ENCODE assay signal across 31 cellular contexts in the genomic region with DNA sequence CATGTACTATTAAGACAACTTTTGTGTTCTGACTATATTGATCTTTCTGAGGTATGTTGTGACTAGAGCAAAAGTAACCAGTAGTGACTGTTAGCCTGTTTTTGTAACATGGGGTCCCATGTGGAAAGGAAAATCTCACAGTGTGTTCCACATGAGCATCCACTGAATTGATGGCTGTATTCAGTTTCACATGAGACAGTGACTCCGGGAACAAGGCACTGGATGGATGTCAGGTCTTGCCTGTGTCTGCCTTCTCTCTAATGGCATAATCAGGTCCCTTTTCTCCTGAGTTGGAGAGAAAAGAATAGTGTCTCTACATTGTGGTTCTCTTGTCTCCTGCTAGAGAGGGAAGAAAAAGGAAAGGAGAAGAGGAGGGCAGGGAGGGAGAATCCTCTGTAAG. TPM values are rescaled to one million over a fixed set of nuclear protein-coding genes. Genes with fewer than 3 reads are reported as not detected.
"Had no signal": no experiment of that assay in that cellular context is flagged by ENCODE, and none has a peak within 500 bp of the region (broad histone marks: within the 10 kb centered on the region; RNA-seq: fewer than 3 reads in every experiment).

No MANE protein-coding gene starts in this region.

- H3K9me3 Mint-ChIP-seq: activated CD4-positive, alpha-beta memory T cell treated with anti-CD3 and anti-CD28 coated beads, Interleukin-2, amount 10 ng/mL, durations not matched to agents 7 days and 5 days; activated CD4-positive, alpha-beta T cell treated with anti-CD3 and anti-CD28 coated beads, Interleukin-2, amount 10 ng/mL, durations not matched to agents 24 days and 14 days; activated naive CD4-positive, alpha-beta T cell treated with anti-CD3 and anti-CD28 coated beads, Interleukin-2, amount 10 ng/mL, durations not matched to agents 7 days and 5 days; T-helper 2 cell treated with Interferon-gamma antibody and Interleukin-4, amounts not matched to agents 5 μg/mL and 100 μg/mL, for 36 hours had no signal

- ATAC-seq: activated CD4-positive, alpha-beta T cell treated with anti-CD3 and anti-CD28 coated beads for 36 hours; activated naive CD4-positive, alpha-beta T cell treated with anti-CD3 and anti-CD28 coated beads, Interleukin-2, amount 50 U/mL, for 72 hours; activated T-cell treated with anti-CD3 and anti-CD28 coated beads, Interleukin-2, amount 50 U/mL, for 72 hours; gastroesophageal sphincter; heart right ventricle; T-helper 17 cell had no signal

- H3K27ac Mint-ChIP-seq: activated B cell treated with CpG ODN at 0.5 μM for 24 hours; activated CD4-positive, alpha-beta memory T cell treated with anti-CD3 and anti-CD28 coated beads, Interleukin-2, amount 10 ng/mL, durations not matched to agents 7 days and 5 days; activated CD4-positive, alpha-beta T cell treated with anti-CD3 and anti-CD28 coated beads for 36 hours; activated CD4-positive, alpha-beta T cell treated with anti-CD3 and anti-CD28 coated beads, Interleukin-2, amount 10 ng/mL, durations not matched to agents 24 days and 14 days; activated naive CD4-positive, alpha-beta T cell treated with anti-CD3 and anti-CD28 coated beads, Interleukin-2, amount 10 ng/mL, durations not matched to agents 7 days and 5 days; activated naive CD4-positive, alpha-beta T cell treated with anti-CD3 and anti-CD28 coated beads, Interleukin-2, amount 50 U/mL, for 72 hours; activated naive CD8-positive, alpha-beta T cell treated with anti-CD3 and anti-CD28 coated beads, Interleukin-2, amount 10 ng/mL, durations not matched to agents 7 days and 5 days; activated T-cell treated with anti-CD3 and anti-CD28 coated beads, Interleukin-2, amount 50 U/mL, for 24 hours; activated T-cell treated with anti-CD3 and anti-CD28 coated beads, Interleukin-2, amount 50 U/mL, for 72 hours; T-helper 17 cell; T-helper 2 cell treated with Interferon-gamma antibody and Interleukin-4, amounts not matched to agents 5 μg/mL and 100 μg/mL, for 36 hours had no signal

- H3K36me3 Mint-ChIP-seq: activated naive CD4-positive, alpha-beta T cell treated with anti-CD3 and anti-CD28 coated beads, Interleukin-2, amount 10 ng/mL, durations not matched to agents 7 days and 5 days; activated naive CD4-positive, alpha-beta T cell treated with anti-CD3 and anti-CD28 coated beads, Interleukin-2, amount 50 U/mL, for 72 hours had no signal

- H3K4me1 Mint-ChIP-seq: activated B cell treated with CpG ODN at 0.5 μM for 24 hours; activated CD4-positive, alpha-beta memory T cell treated with anti-CD3 and anti-CD28 coated beads, Interleukin-2, amount 10 ng/mL, durations not matched to agents 7 days and 5 days; activated CD4-positive, alpha-beta T cell treated with anti-CD3 and anti-CD28 coated beads for 36 hours; activated CD4-positive, alpha-beta T cell treated with anti-CD3 and anti-CD28 coated beads, Interleukin-2, amount 10 ng/mL, durations not matched to agents 24 days and 14 days; activated naive CD4-positive, alpha-beta T cell treated with anti-CD3 and anti-CD28 coated beads, Interleukin-2, amount 10 ng/mL, durations not matched to agents 7 days and 5 days; activated naive CD8-positive, alpha-beta T cell treated with anti-CD3 and anti-CD28 coated beads, Interleukin-2, amount 10 ng/mL, durations not matched to agents 7 days and 5 days; central memory CD8-positive, alpha-beta T cell had no signal

- H3K4me3 Mint-ChIP-seq: activated B cell treated with CpG ODN at 0.5 μM for 24 hours; activated CD4-positive, alpha-beta memory T cell treated with anti-CD3 and anti-CD28 coated beads, Interleukin-2, amount 10 ng/mL, durations not matched to agents 7 days and 5 days; activated CD4-positive, alpha-beta T cell treated with anti-CD3 and anti-CD28 coated beads for 36 hours; activated CD4-positive, alpha-beta T cell treated with anti-CD3 and anti-CD28 coated beads, Interleukin-2, amount 10 ng/mL, durations not matched to agents 24 days and 14 days; activated naive CD4-positive, alpha-beta T cell treated with anti-CD3 and anti-CD28 coated beads, Interleukin-2, amount 10 ng/mL, durations not matched to agents 7 days and 5 days; activated naive CD8-positive, alpha-beta T cell treated with anti-CD3 and anti-CD28 coated beads, Interleukin-2, amount 10 ng/mL, durations not matched to agents 7 days and 5 days; activated T-cell treated with anti-CD3 and anti-CD28 coated beads, Interleukin-2, amount 50 U/mL, for 24 hours; activated T-cell treated with anti-CD3 and anti-CD28 coated beads, Interleukin-2, amount 50 U/mL, for 72 hours; central memory CD8-positive, alpha-beta T cell; T-helper 17 cell; T-helper 2 cell treated with Interferon-gamma antibody and Interleukin-4, amounts not matched to agents 5 μg/mL and 100 μg/mL, for 36 hours had no signal

- DNase-seq: activated B cell treated with CpG ODN at 0.5 μM for 24 hours; activated CD4-positive, alpha-beta memory T cell treated with anti-CD3 and anti-CD28 coated beads, Interleukin-2, amount 10 ng/mL, durations not matched to agents 7 days and 5 days; activated CD4-positive, alpha-beta T cell treated with anti-CD3 and anti-CD28 coated beads for 36 hours; activated CD4-positive, alpha-beta T cell treated with anti-CD3 and anti-CD28 coated beads, Interleukin-2, amount 10 ng/mL, durations not matched to agents 24 days and 14 days; activated CD4-positive, alpha-beta T cell treated with anti-CD3 and anti-CD28 coated beads, Interleukin-2, amount 50 U/mL, for 4 hours; activated CD4-positive, CD25-positive, alpha-beta regulatory T cell treated with anti-CD3 and anti-CD28 coated beads, Interleukin-2, amount 50 U/mL, for 72 hours; activated CD8-positive, alpha-beta memory T cell treated with anti-CD3 and anti-CD28 coated beads, Interleukin-2, amount 50 U/mL, for 48 hours; activated gamma-delta T cell; activated naive CD4-positive, alpha-beta T cell; activated naive CD4-positive, alpha-beta T cell treated with anti-CD3 and anti-CD28 coated beads, Interleukin-2, amount 10 ng/mL, durations not matched to agents 7 days and 5 days; activated naive CD8-positive, alpha-beta T cell treated with anti-CD3 and anti-CD28 coated beads, Interleukin-2, amount 10 ng/mL, durations not matched to agents 7 days and 5 days; activated T-cell treated with anti-CD3 and anti-CD28 coated beads for 4 hours; activated T-cell treated with anti-CD3 and anti-CD28 coated beads, Interleukin-2, amount 50 U/mL, for 24 hours; activated T-cell treated with anti-CD3 and anti-CD28 coated beads, Interleukin-2, amount 50 U/mL, for 72 hours; amniotic stem cell; anterior cingulate cortex; brain microvascular endothelial cell; cortex of kidney; effector CD8-positive, alpha-beta T cell; esophagus squamous epithelium; foreskin melanocyte; heart right ventricle; T-helper 1 cell; T-helper 17 cell; T1000; WERI-Rb-1 had no signal

RNA-seq across cellular contexts. Expression of a gene that starts 27.6 kb away (rescaled TPM):
- total RNA-seq: activated B cell treated with CpG ODN at 0.5 μM for 24 hours; activated CD4-positive, alpha-beta T cell treated with anti-CD3 and anti-CD28 coated beads, Interleukin-2, amount 10 ng/mL, durations not matched to agents 24 days and 14 days; dermis microvascular lymphatic vessel endothelial cell had no signal
